ENCODE assay signal across 29 cellular contexts in the genomic region with DNA sequence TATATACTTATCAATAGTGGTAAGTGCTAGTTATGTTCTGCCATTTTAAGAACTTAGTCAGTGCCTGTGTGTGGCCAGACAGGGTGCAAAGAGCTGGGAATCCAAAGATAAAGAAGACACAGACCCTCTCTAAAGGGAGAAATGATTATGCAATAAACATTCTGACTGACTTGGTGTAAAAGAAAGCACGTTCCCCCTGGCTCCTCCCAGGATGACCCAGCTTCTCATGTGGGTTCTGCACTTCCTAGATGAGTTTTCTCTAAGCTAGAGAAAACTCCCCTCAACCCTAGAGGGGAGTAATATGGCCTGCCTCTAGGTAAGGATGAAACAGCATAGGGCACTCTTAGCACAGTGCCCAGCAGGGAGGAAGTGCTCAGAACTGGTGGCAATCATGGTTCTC.
DNase-seq lines count a peak whose midpoint lies in the region; ATAC-seq, FAIRE-seq and TF ChIP-seq lines count a peak whose summit lies in the region.
"Had no signal": no experiment of that assay in that cellular context is flagged by ENCODE, and none has a peak within 500 bp of the region (broad histone marks: within the 10 kb centered on the region; RNA-seq: fewer than 3 reads in every experiment).

No MANE protein-coding gene starts in this region.

- TF ChIP-seq POLR2A in K562 (conservative IDR thresholded peaks at IDR 0.05) (no peak), GM12891 (IDR thresholded peaks at IDR 0.05; ENCODE audit: low read depth, low read length) (no peak)

- no peak overlapping the region for H3K27ac Mint-ChIP-seq in stimulated activated effector memory CD8-positive, alpha-beta T cell treated with anti-CD3 and anti-CD28 coated beads, Interleukin-12 subunit alpha, Interleukin-12 subunit beta, amount 100 ng/mL, for 72 hours
- H3K27ac Mint-ChIP-seq: CD14-positive monocyte had no signal

- no peak for TF ChIP-seq CTCF in K562 (IDR thresholded peaks at IDR 0.05 in 2 of 3, conservative IDR thresholded peaks at IDR 0.05 in 1 of 3; ENCODE audit: insufficient read depth in 2 of 3, low read depth in 1 of 3, low read length in 3 of 3)

- TF ChIP-seq RAD21 in K562 (CRISPR knock-in tag; conservative IDR thresholded peaks at IDR 0.05 in 1 of 2, IDR thresholded peaks at IDR 0.05 in 1 of 2), result no peak

- no peak overlapping the region for H3K27ac ChIP-seq in K562 (ENCODE audit: extremely low read depth, low read depth, low read length)
- H3K27ac ChIP-seq: 22Rv1, GM23248, HL-60 had no signal

- no peak overlapping the region for H2AFZ ChIP-seq in K562 (ENCODE audit: low read depth, low read length)
- H2AFZ ChIP-seq: GM23248 had no signal

- H3K9me3 Mint-ChIP-seq in stimulated activated effector memory CD8-positive, alpha-beta T cell treated with anti-CD3 and anti-CD28 coated beads, Interleukin-12 subunit alpha, Interleukin-12 subunit beta, amount 100 ng/mL, for 72 hours, result peaks cover 2% of the 10 kb centered on the region

- TF ChIP-seq EP300 in K562 (IDR thresholded peaks at IDR 0.05; ENCODE audit: low read length), result no peak

- intact Hi-C loops in K562 (cut with micrococcal nuclease), result no loop called here

- no peaks in the 10 kb centered on the region for H3K9me1 ChIP-seq in K562 (ENCODE audit: control insufficient read depth, insufficient read depth, low read length)

- no TSS peak for BruUV-seq in K562 (replicated peaks; lab: Mats Ljungman, UMichigan)

- H4K20me1 ChIP-seq in K562 (replicated peaks; ENCODE audit: control insufficient read depth, insufficient read depth, low read length), result no peaks in the 10 kb centered on the region

- no peaks in the 10 kb centered on the region for H3K36me3 ChIP-seq in K562 (ENCODE audit: control insufficient read depth, insufficient read depth, low read length)

- H3K4me1 Mint-ChIP-seq in stimulated activated effector memory CD8-positive, alpha-beta T cell treated with anti-CD3 and anti-CD28 coated beads, Interleukin-12 subunit alpha, Interleukin-12 subunit beta, amount 100 ng/mL, for 72 hours, result peaks cover 8% of the 10 kb centered on the region
- H3K4me1 Mint-ChIP-seq: CD14-positive monocyte had no signal

- no peak for ATAC-seq in K562
- ATAC-seq in stimulated activated effector memory CD8-positive, alpha-beta T cell treated with anti-CD3 and anti-CD28 coated beads, Interleukin-12 subunit alpha, Interleukin-12 subunit beta, amount 100 ng/mL, for 72 hours, result peak; percentile 26
- no peak for ATAC-seq in GM21515 (IDR thresholded peaks at IDR 0.05; ENCODE audit: unreplicated experiment)
- ATAC-seq: Right ventricle myocardium inferior had no signal

- 0% methylated on average over 1 of the region's 1 CpG for WGBS in K562 (ENCODE audit: insufficient coverage, low coverage, missing lambda C conversion rate)

- POLR2A ChIA-PET in K562 (lab: Yijun Ruan, JAX), result interaction anchor here (1.0 kb wide), 1 partner anchor 10 kb away, joined by 3 read pairs; no protein-coding TSS in a partner anchor

- FAIRE-seq in K562 (lab: Jason Lieb, UNC) (no peak), GM12891 (lab: Jason Lieb, UNC) (no peak)
- FAIRE-seq: D721Med, HepG2, RCC 7860 had no signal

- H3K27me3 ChIP-seq in K562 (ENCODE audit: control insufficient read depth in 2 of 2, insufficient read depth in 2 of 2, low read length in 2 of 2), result peaks cover 19 to 33% of the 10 kb centered on the region in 2 experiments

- H3K36me3 Mint-ChIP-seq in stimulated activated effector memory CD8-positive, alpha-beta T cell treated with anti-CD3 and anti-CD28 coated beads, Interleukin-12 subunit alpha, Interleukin-12 subunit beta, amount 100 ng/mL, for 72 hours, result no peaks in the 10 kb centered on the region
- H3K36me3 Mint-ChIP-seq: CD14-positive monocyte had no signal

- DNase-seq in NOMO-1 treated with DMSO at 0.1 percent for 48 hours (lab: John Stamatoyannopoulos, UW; ENCODE audit: unreplicated experiment) (peak; percentile 22), NOMO-1 treated with dmso at 0.1 percent for 144 hours (lab: John Stamatoyannopoulos, UW; ENCODE audit: unreplicated experiment) (no peak), MV-4-11 (lab: John Stamatoyannopoulos, UW) (peak; percentile 53), K562 (ENCODE audit: extremely low read depth in 1 of 4, low spot score in 3 of 4) (no peak), DMS79 (lab: John Stamatoyannopoulos, UW) (no peak), GM12891 (ENCODE audit: insufficient read length, low spot score) (no peak)
- no peak for DNase-seq in stimulated activated effector memory CD8-positive, alpha-beta T cell treated with anti-CD3 and anti-CD28 coated beads, Interleukin-12 subunit alpha, Interleukin-12 subunit beta, amount 100 ng/mL, for 72 hours (ENCODE audit: low spot score in 2 of 2)
- DNase-seq: AML-193; DMS53; GM23248; HCEC 1CT; KG1; NCI-H1092; NCI-H146; NCI-H2029 treated with DMSO at 0.1 percent for 48 hours; NCI-H226; NCI-H510A treated with DMSO at 0.1 percent for 48 hours; NCI-H774; NK-92 treated with Interleukin-12 subunit alpha and Interleukin-12 subunit beta, amount 100 ng/mL, for 24 hours; SW 1271; T-helper 2 cell had no signal

- no peak overlapping the region for H3K9ac ChIP-seq in K562 (ENCODE audit: insufficient read depth in 1 of 2, low read depth in 2 of 2, low read length in 2 of 2)
- H3K9ac ChIP-seq: GM23248 had no signal

- in situ Hi-C loops in K562 (cut with MboI), result no loop called here

- no peaks in the 10 kb centered on the region for H3K79me2 ChIP-seq in K562 (ENCODE audit: control insufficient read depth, insufficient read depth, low read length)

- no peak overlapping the region for H3K4me3 ChIP-seq in K562
- H3K4me3 ChIP-seq: GM23248 had no signal

- CTCF ChIA-PET in K562 (lab: Yijun Ruan, JAX; ENCODE audit: low intra/inter-chr PET ratio), result no interaction called here

- H3K9me3 ChIP-seq in K562 (replicated peaks; ENCODE audit: control insufficient read depth, insufficient read depth, low read depth, low read length), result no peaks in the 10 kb centered on the region

- no peak overlapping the region for H3K4me3 Mint-ChIP-seq in stimulated activated effector memory CD8-positive, alpha-beta T cell treated with anti-CD3 and anti-CD28 coated beads, Interleukin-12 subunit alpha, Interleukin-12 subunit beta, amount 100 ng/mL, for 72 hours
- H3K4me3 Mint-ChIP-seq: CD14-positive monocyte had no signal

- H3K4me1 ChIP-seq in K562 (replicated peaks in 1 of 2; ENCODE audit: control insufficient read depth in 2 of 2, insufficient read depth in 2 of 2, low read length in 2 of 2), result peaks cover 0 to 7% of the 10 kb centered on the region in 2 experiments; a peak in 1 of 5 replicates

- H3K4me2 ChIP-seq in K562 (ENCODE audit: insufficient read depth, low read length), result no peak overlapping the region

TF ChIP-seq in K562, 482 proteins besides CTCF, POLR2A, EP300 and RAD21 (continues in another document):
- TF ChIP-seq, protein P1, sequence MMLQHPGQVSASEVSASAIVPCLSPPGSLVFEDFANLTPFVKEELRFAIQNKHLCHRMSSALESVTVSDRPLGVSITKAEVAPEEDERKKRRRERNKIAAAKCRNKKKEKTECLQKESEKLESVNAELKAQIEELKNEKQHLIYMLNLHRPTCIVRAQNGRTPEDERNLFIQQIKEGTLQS (IDR thresholded peaks at IDR 0.05), result peak; percentile 31; the same call in 1 of the 2 replicates
- TF ChIP-seq, protein P1 (CRISPR knock-in tag; conservative IDR thresholded peaks at IDR 0.05), result no peak
- TF ChIP-seq PCBP1 (IDR thresholded peaks at IDR 0.05; ENCODE audit: low read depth, low read length, poor library complexity, severe bottlenecking), result no peak
- no peak for TF ChIP-seq ZNF134 (CRISPR knock-in tag; conservative IDR thresholded peaks at IDR 0.05)
- TF ChIP-seq ZNF239 (CRISPR knock-in tag; IDR thresholded peaks at IDR 0.05), result no peak
- no peak for TF ChIP-seq ZNF311 (CRISPR knock-in tag; IDR thresholded peaks at IDR 0.05)
- peak; percentile 87 for TF ChIP-seq CEBPB (tag; IDR thresholded peaks at IDR 0.05)
- TF ChIP-seq ZNF589 (CRISPR knock-in tag; IDR thresholded peaks at IDR 0.05; ENCODE audit: low read depth), result no peak
- TF ChIP-seq ZC3H4 (CRISPR knock-in tag; IDR thresholded peaks at IDR 0.05; ENCODE audit: borderline replicate concordance), result no peak

TF ChIP-seq in GM12891, 5 proteins besides CTCF, POLR2A, EP300 and RAD21:
- no peak for TF ChIP-seq POU2F2 (IDR thresholded peaks at IDR 0.05; ENCODE audit: low read depth, low read length)
- TF ChIP-seq PAX5 (IDR thresholded peaks at IDR 0.05; ENCODE audit: insufficient read depth, low read length, severe bottlenecking), result no peak
- TF ChIP-seq POLR2AphosphoS5 (IDR thresholded peaks at IDR 0.05; ENCODE audit: low read depth, low read length), result no peak
- no peak for TF ChIP-seq SPI1 (IDR thresholded peaks at IDR 0.05; ENCODE audit: low read depth, low read length)
- no peak for TF ChIP-seq TAF1 (IDR thresholded peaks at IDR 0.05; ENCODE audit: low read depth, low read length)
TF ChIP-seq in GM12891: peak in this region for 0.

Comparison
In these comparisons a context has a peak if more than half of its experiments do, and no peak if none do; other contexts are left out.
1. DNase-seq: peak in NOMO-1 treated with DMSO at 0.1 percent for 48 hours (single experiment) and MV-4-11 (single experiment); none in NOMO-1 treated with dmso at 0.1 percent for 144 hours (single experiment), K562 (0 of 4), stimulated activated effector memory CD8-positive, alpha-beta T cell treated with anti-CD3 and anti-CD28 coated beads, Interleukin-12 subunit alpha, Interleukin-12 subunit beta, amount 100 ng/mL, for 72 hours (0 of 2), DMS79 (single experiment) and GM12891 (single experiment).